In genomic region chr19:53195265-53195879, GRCh38 we compare ENCODE assay signal across 1 cellular context.
A peak's percentile ranks its signal among the peaks of the same experiment; 100 is the strongest.
TF ChIP-seq lines count a peak whose summit lies in the region.

No MANE protein-coding gene starts in this region.

TF ChIP-seq in HepG2, 621 proteins besides CTCF, POLR2A, EP300 and RAD21 (continued from another document):
- TF ChIP-seq CBX5 (CRISPR knock-in tag; IDR thresholded peaks at IDR 0.05; ENCODE audit: borderline replicate concordance) = 0 out of 2 replicates have a peak, but pooled peaks have one; percentile 32
- TF ChIP-seq ISL2 (CRISPR knock-in tag; IDR thresholded peaks at IDR 0.05) = no peak
